Comparison of ENCODE assay signal across 20 cellular contexts in the genomic region with DNA sequence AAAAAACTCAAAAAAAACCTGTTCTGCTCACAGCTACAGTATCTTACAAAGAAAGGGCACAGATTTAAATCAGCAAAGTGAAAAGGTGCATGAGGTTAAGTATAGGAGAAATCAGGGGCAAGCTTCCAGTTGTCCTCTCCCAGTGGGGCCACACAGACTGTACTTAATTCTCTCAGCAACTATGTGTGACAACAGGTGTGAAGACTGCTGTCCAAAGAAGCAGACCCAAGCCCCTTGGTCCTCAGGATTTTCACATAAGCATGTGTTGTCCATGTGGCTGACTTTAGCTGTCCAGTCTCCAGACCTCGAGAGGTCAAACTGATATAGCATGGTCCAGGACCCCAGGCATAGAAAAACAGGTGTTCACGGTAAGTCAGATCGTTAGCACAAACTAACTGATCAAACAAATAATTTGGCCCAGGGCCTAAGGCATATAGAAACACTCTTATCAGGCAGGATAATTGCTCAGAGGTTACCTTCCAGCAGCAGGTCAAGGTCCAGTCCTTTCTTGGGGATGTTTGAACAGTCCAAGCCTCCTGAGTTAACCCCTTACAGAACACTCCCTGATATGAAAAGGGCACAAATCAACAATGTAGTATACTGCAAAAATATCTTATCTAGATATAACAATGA. TPM values are rescaled to one million over a fixed set of nuclear protein-coding genes. Genes with fewer than 3 reads are reported as not detected.
DNase-seq lines count a peak whose midpoint lies in the region; ATAC-seq, FAIRE-seq and TF ChIP-seq lines count a peak whose summit lies in the region.
"Had no signal": no experiment of that assay in that cellular context is flagged by ENCODE, and none has a peak within 500 bp of the region (broad histone marks: within the 10 kb centered on the region; RNA-seq: fewer than 3 reads in every experiment).

No MANE protein-coding gene starts in this region.

- ATAC-seq in left colon (peak; percentile 93), gastrocnemius medialis (no peak)
- ATAC-seq: Right ventricle myocardium inferior had no signal

- DNase-seq in NCI-H748 (lab: John Stamatoyannopoulos, UW; ENCODE audit: unreplicated experiment) = peak; percentile 65
- DNase-seq in NCI-H748 treated with DMSO at 0.1 percent for 48 hours (lab: John Stamatoyannopoulos, UW) = no peak
- DNase-seq in NCI-H146 (lab: John Stamatoyannopoulos, UW) = peak; percentile 97
- DNase-seq in left colon = peak; percentile 38 to 68
- DNase-seq in small intestine = peak; percentile 96
- no peak for DNase-seq in middle frontal gyrus (ENCODE audit: extremely low spot score, low spot score)
- DNase-seq in gastrocnemius medialis = no peak
- DNase-seq in COLO668 (lab: John Stamatoyannopoulos, UW; ENCODE audit: unreplicated experiment) = no peak
- DNase-seq: CD4-positive, alpha-beta T cell; DMS79; GOT3; NCI-H1417 treated with DMSO at 0.1 percent for 48 hours; NCI-H2029 treated with DMSO at 0.1 percent for 48 hours; NCI-H2171; NCI-H526 had no signal

- in situ Hi-C loops in gastrocnemius medialis (cut with MboI; ENCODE audit: low sequenced_read_pairs in 4 of 4) = no loop called here

- H3K27me3 ChIP-seq in small intestine (ENCODE audit: control insufficient read depth in 2 of 2, insufficient read depth in 2 of 2, low read length in 2 of 2) = no peaks in the 10 kb centered on the region
- no peaks in the 10 kb centered on the region for H3K27me3 ChIP-seq in gastrocnemius medialis

- H3K9me3 ChIP-seq in small intestine (ENCODE audit: control insufficient read depth, low read depth) (no peaks in the 10 kb centered on the region), gastrocnemius medialis (no peaks in the 10 kb centered on the region)

- no peak for TF ChIP-seq POLR2A in gastrocnemius medialis (IDR thresholded peaks at IDR 0.05)

- no peak for TF ChIP-seq CTCF in gastrocnemius medialis (IDR thresholded peaks at IDR 0.05 in 4 of 5, conservative IDR thresholded peaks at IDR 0.05 in 1 of 5)

- FAIRE-seq in small intestine (lab: Jason Lieb, UNC) = no peak
- FAIRE-seq: A204.1, GM12892, GM18507, RCC 7860 had no signal

- H3K4me3 ChIP-seq in small intestine (ENCODE audit: low read depth in 1 of 2, low read length in 2 of 2) (no peak overlapping the region), gastrocnemius medialis (no peak overlapping the region)

- H3K36me3 ChIP-seq in small intestine (ENCODE audit: control insufficient read depth in 2 of 2, insufficient read depth in 2 of 2, low read length in 2 of 2) = no peaks in the 10 kb centered on the region
- no peaks in the 10 kb centered on the region for H3K36me3 ChIP-seq in gastrocnemius medialis

- H3K4me1 ChIP-seq in small intestine (ENCODE audit: control insufficient read depth in 2 of 2, insufficient read depth in 1 of 2, low read depth in 1 of 2, low read length in 1 of 2) (peaks cover 0 to 4% of the 10 kb centered on the region in 2 donors), gastrocnemius medialis (no peaks in the 10 kb centered on the region)

- intact Hi-C loops in left colon (cut with DNase I, micrococcal nuclease) = no loop called here
- intact Hi-C loops in gastrocnemius medialis (cut with DNase I; ENCODE audit: low total_unique reads) = no loop called here

- no peak overlapping the region for H3K27ac ChIP-seq in small intestine (ENCODE audit: low read depth in 1 of 2, low read length in 1 of 2)
- no peak overlapping the region for H3K27ac ChIP-seq in gastrocnemius medialis

- 9 to 54% (median 16%) methylated on average over 3 of the region's 3 CpGs for WGBS in small intestine, 3 donors

RNA-seq across cellular contexts. Expression of a gene that starts 21.1 kb away (rescaled TPM):
- total RNA-seq in left colon = 10 to 100 TPM; 15.2 to 21.3 TPM
- polyA plus RNA-seq in small intestine = 10 to 100 TPM; 12.4 to 23.4 (median 15.4) TPM
- 1 to 10 TPM; 3.3 to 9.5 (median 6.1) TPM for total RNA-seq in gastrocnemius medialis

Comparison
In these comparisons a context has a peak if more than half of its experiments do, and no peak if none do; other contexts are left out.
1. DNase-seq: peak in NCI-H748 (single experiment), NCI-H146 (single experiment), left colon (2 of 2) and small intestine (single experiment); none in NCI-H748 treated with DMSO at 0.1 percent for 48 hours (single experiment), middle frontal gyrus (single experiment), gastrocnemius medialis (0 of 2) and COLO668 (single experiment).